15 cellular contexts compared by ENCODE assay signal in the genomic region with DNA sequence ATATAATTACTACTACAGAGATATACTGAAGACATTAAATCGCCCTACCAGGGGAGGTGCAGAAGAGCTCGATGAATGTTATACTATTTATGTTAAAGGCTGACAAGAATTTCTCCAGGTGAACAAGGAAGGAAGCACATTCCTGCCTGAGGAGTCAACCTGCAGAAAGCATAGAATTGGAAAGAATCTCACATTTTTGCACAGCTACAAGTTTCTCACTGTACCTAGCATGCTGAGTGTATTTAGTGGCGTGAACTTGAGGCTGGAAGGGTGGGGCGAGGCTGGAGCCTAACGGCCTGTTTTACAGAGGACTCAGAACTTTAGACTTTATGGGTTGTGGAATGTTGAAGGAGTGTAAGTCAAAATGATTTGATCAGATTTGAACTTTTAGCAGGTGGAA.
DNase-seq lines count a peak whose midpoint lies in the region; ATAC-seq and TF ChIP-seq lines count a peak whose summit lies in the region.
"Had no signal": no experiment of that assay in that cellular context is flagged by ENCODE, and none has a peak within 500 bp of the region (broad histone marks: within the 10 kb centered on the region; RNA-seq: fewer than 3 reads in every experiment).

No MANE protein-coding gene starts in this region.

- no peaks in the 10 kb centered on the region for H3K9me2 ChIP-seq in hepatocyte (replicated peaks; ENCODE audit: insufficient read depth)

- H3K4me1 Mint-ChIP-seq in neural progenitor cell = peaks cover 12% of the 10 kb centered on the region

- H4K12ac ChIP-seq in trophoblast cell (ENCODE audit: low read depth, low read length) = no peak overlapping the region

- H3K27ac ChIP-seq in hepatocyte (no peak overlapping the region), trophoblast cell (ENCODE audit: low read depth, low read length) (no peak overlapping the region), neural progenitor cell (no peak overlapping the region)
- H3K27ac ChIP-seq: GM23248, SJSA1 had no signal

- H3K4ac ChIP-seq in trophoblast cell (ENCODE audit: low read depth, low read length) = no peak overlapping the region

- H4K8ac ChIP-seq in trophoblast cell (ENCODE audit: low read depth, low read length) = no peak overlapping the region

- ATAC-seq in HG02623 (IDR thresholded peaks at IDR 0.05; ENCODE audit: unreplicated experiment) = no peak
- ATAC-seq: K562 had no signal

- no peaks in the 10 kb centered on the region for H3K36me3 Mint-ChIP-seq in neural progenitor cell

- H3K4me3 ChIP-seq in hepatocyte = no peak overlapping the region
- no peak overlapping the region for H3K4me3 ChIP-seq in trophoblast cell (ENCODE audit: low read depth, low read length)
- H3K4me3 ChIP-seq in neural progenitor cell = no peak overlapping the region
- H3K4me3 ChIP-seq: GM23248, K562, SJSA1 had no signal

- POLR2A ChIA-PET in GM10248 (lab: Yijun Ruan, JAX) = no interaction called here

- H4K20me1 ChIP-seq in hepatocyte (ENCODE audit: insufficient read depth, poor library complexity, severe bottlenecking) = no peaks in the 10 kb centered on the region
- no peaks in the 10 kb centered on the region for H4K20me1 ChIP-seq in neural progenitor cell (ENCODE audit: low read depth)

- no peaks in the 10 kb centered on the region for H3K79me1 ChIP-seq in trophoblast cell (ENCODE audit: low read length)

- H3K4me3 Mint-ChIP-seq in neural progenitor cell = no peak overlapping the region

- H3K9me3 ChIP-seq in hepatocyte (ENCODE audit: low read depth) = no peaks in the 10 kb centered on the region
- H3K9me3 ChIP-seq in trophoblast cell (ENCODE audit: insufficient read depth, low read depth, low read length) = no peaks in the 10 kb centered on the region
- no peaks in the 10 kb centered on the region for H3K9me3 ChIP-seq in neural progenitor cell (ENCODE audit: low read depth)
- H3K9me3 ChIP-seq: SJSA1 had no signal

- H3K36me3 ChIP-seq in hepatocyte (replicated peaks; ENCODE audit: insufficient read depth, low read depth) = no peaks in the 10 kb centered on the region
- no peaks in the 10 kb centered on the region for H3K36me3 ChIP-seq in trophoblast cell (ENCODE audit: control insufficient read depth in 1 of 2, insufficient read depth in 2 of 2, low read length in 2 of 2)
- no peaks in the 10 kb centered on the region for H3K36me3 ChIP-seq in neural progenitor cell
- H3K36me3 ChIP-seq: SJSA1 had no signal

- H3K79me2 ChIP-seq in hepatocyte = no peaks in the 10 kb centered on the region
- H3K79me2 ChIP-seq in trophoblast cell (ENCODE audit: control insufficient read depth, insufficient read depth, low read length, poor library complexity) = no peaks in the 10 kb centered on the region
- no peaks in the 10 kb centered on the region for H3K79me2 ChIP-seq in neural progenitor cell (ENCODE audit: low read depth)

- H3K23ac ChIP-seq in trophoblast cell (ENCODE audit: low read length) = no peak overlapping the region

- DNase-seq in NCI-H226 (peak; percentile 4), astrocyte of the hippocampus (ENCODE audit: low read depth, low spot score) (peak; percentile 7), hepatocyte (ENCODE audit: low spot score) (peak; percentile 3), trophoblast cell (peak; percentile 36 to 76), neural progenitor cell (ENCODE audit: low spot score) (no peak), GM10248 (ENCODE audit: extremely low spot score) (no peak)
- DNase-seq: COR-L47, GM23248, NCI-H1417 treated with DMSO at 0.1 percent for 48 hours, NCI-H1930, NCI-H446, OCI-M1 had no signal

- peaks cover 4% of the 10 kb centered on the region for H3K4me1 ChIP-seq in hepatocyte (ENCODE audit: insufficient read depth)
- peaks cover 0 to 5% of the 10 kb centered on the region in 2 experiments for H3K4me1 ChIP-seq in trophoblast cell (ENCODE audit: control insufficient read depth in 1 of 2, insufficient read depth in 2 of 2, low read length in 2 of 2)
- H3K4me1 ChIP-seq in neural progenitor cell = peaks cover 4% of the 10 kb centered on the region
- H3K4me1 ChIP-seq: SJSA1 had no signal

- H3K4me2 ChIP-seq in hepatocyte (no peak overlapping the region), trophoblast cell (ENCODE audit: low read length) (no peak overlapping the region), neural progenitor cell (no peak overlapping the region)

- no peak overlapping the region for H3K18ac ChIP-seq in trophoblast cell (ENCODE audit: low read length)

- H3K9me3 Mint-ChIP-seq in neural progenitor cell = no peaks in the 10 kb centered on the region

- no peak overlapping the region for H3K27ac Mint-ChIP-seq in neural progenitor cell

- H2BK5ac ChIP-seq in trophoblast cell (ENCODE audit: low read depth, low read length, poor library complexity) = no peak overlapping the region

- no peak overlapping the region for H3K14ac ChIP-seq in trophoblast cell (ENCODE audit: low read length)

- TF ChIP-seq CTCF in hepatocyte (IDR thresholded peaks at IDR 0.05; ENCODE audit: poor library complexity) (no peak), neural progenitor cell (IDR thresholded peaks at IDR 0.05) (no peak), GM10248 (IDR thresholded peaks at IDR 0.05; ENCODE audit: control extremely low read depth, extremely low read depth, low read depth, missing control alignments) (no peak)

- H4K91ac ChIP-seq in trophoblast cell (ENCODE audit: low read depth, low read length) = no peak overlapping the region

- no peak overlapping the region for H2BK120ac ChIP-seq in trophoblast cell (ENCODE audit: insufficient read depth, low read length, poor library complexity)

- H3K27me3 Mint-ChIP-seq in neural progenitor cell (ENCODE audit: insufficient read depth, low read depth) = peaks cover 2% of the 10 kb centered on the region

- no peak overlapping the region for H2BK12ac ChIP-seq in trophoblast cell (ENCODE audit: low read length)

- CTCF ChIA-PET in GM10248 (lab: Yijun Ruan, JAX) = interaction anchor here (0.9 to 1.3 kb wide), 5 partner anchors 11 to 461 kb away, joined by 3 to 4 read pairs (median 3); no protein-coding TSS in a partner anchor

- H3K9ac ChIP-seq in trophoblast cell (ENCODE audit: low read length) = no peak overlapping the region
- no peak overlapping the region for H3K9ac ChIP-seq in neural progenitor cell
- H3K9ac ChIP-seq: GM23248 had no signal

- no peaks in the 10 kb centered on the region for H3F3A ChIP-seq in neural progenitor cell (ENCODE audit: low read depth)

- H2AFZ ChIP-seq in hepatocyte (no peak overlapping the region), trophoblast cell (ENCODE audit: insufficient read depth, low read length, poor library complexity) (no peak overlapping the region), neural progenitor cell (replicated peaks) (no peak overlapping the region)
- H2AFZ ChIP-seq: GM23248 had no signal

- H3K27me3 ChIP-seq in hepatocyte = no peaks in the 10 kb centered on the region
- H3K27me3 ChIP-seq in trophoblast cell (ENCODE audit: insufficient read depth, low read length) = no peaks in the 10 kb centered on the region
- H3K27me3 ChIP-seq in neural progenitor cell = no peaks in the 10 kb centered on the region
- H3K27me3 ChIP-seq: SJSA1 had no signal

- WGBS in hepatocyte (ENCODE audit: low lambda C conversion rate, missing lambda C conversion rate) = 79% methylated on average over 5 of the region's 5 CpGs
- no CpG with 5 or more reads among the region's 5 CpGs for WGBS in trophoblast cell (ENCODE audit: extremely low coverage, insufficient coverage, insufficient read length)

- no peak overlapping the region for H2AK5ac ChIP-seq in trophoblast cell (ENCODE audit: low read length)

Comparison
In these comparisons a context has a peak if more than half of its experiments do, and no peak if none do; other contexts are left out.
1. DNase-seq: peak in NCI-H226 (single experiment), astrocyte of the hippocampus (single experiment), hepatocyte (single experiment) and trophoblast cell (2 of 2); none in neural progenitor cell (single experiment) and GM10248 (single experiment).